Comparison of ENCODE assay signal across 15 cellular contexts in the genomic region with DNA sequence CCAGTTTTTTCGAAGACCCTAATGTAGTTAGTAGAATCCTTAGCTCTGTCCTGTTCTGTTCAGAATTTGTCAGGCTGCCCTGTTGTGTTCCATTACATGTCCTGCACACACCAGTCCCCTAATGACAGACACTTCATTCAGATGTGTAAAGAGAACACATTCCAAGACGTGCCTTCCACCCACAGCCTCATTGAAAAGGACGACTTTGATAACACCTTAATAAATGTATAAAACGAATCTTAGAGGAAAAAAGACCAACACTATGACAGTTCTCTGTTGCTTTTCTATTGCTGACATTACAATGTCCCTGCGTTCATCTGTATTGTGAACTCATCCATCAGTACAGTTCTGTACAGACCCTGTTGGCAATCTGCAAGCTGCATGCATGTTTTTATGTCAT. TPM values are rescaled to one million over a fixed set of nuclear protein-coding genes. Genes with fewer than 3 reads are reported as not detected.
"Had no signal": no experiment of that assay in that cellular context is flagged by ENCODE, and none has a peak within 500 bp of the region (broad histone marks: within the 10 kb centered on the region; RNA-seq: fewer than 3 reads in every experiment).

No MANE protein-coding gene starts in this region.

- H3K27ac ChIP-seq: breast epithelium, transverse colon had no signal

- H3K4me3 Mint-ChIP-seq: activated CD4-positive, alpha-beta T cell treated with anti-CD3 and anti-CD28 coated beads, Interleukin-2, amount 10 ng/mL, durations not matched to agents 7 days and 5 days; stimulated activated memory B cell treated with anti-CD40 and anti-IgM and Interleukin-4, amounts not matched to agents 10 μg/mL and 1 μg/mL and 100 μg/mL, for 72 hours; T-helper 2 cell treated with Interferon-gamma antibody and Interleukin-4, amounts not matched to agents 5 μg/mL and 100 μg/mL, for 36 hours had no signal

- H3K36me3 ChIP-seq: breast epithelium, transverse colon had no signal

- H3K9me3 ChIP-seq: breast epithelium, transverse colon had no signal

- H3K4me1 Mint-ChIP-seq: activated CD4-positive, alpha-beta T cell treated with anti-CD3 and anti-CD28 coated beads, Interleukin-2, amount 10 ng/mL, durations not matched to agents 7 days and 5 days; stimulated activated memory B cell treated with anti-CD40 and anti-IgM and Interleukin-4, amounts not matched to agents 10 μg/mL and 1 μg/mL and 100 μg/mL, for 72 hours had no signal

- H3K4me3 ChIP-seq: breast epithelium, transverse colon had no signal

- H3K27ac Mint-ChIP-seq: activated CD4-positive, alpha-beta T cell treated with anti-CD3 and anti-CD28 coated beads, Interleukin-2, amount 10 ng/mL, durations not matched to agents 7 days and 5 days; stimulated activated memory B cell treated with anti-CD40 and anti-IgM and Interleukin-4, amounts not matched to agents 10 μg/mL and 1 μg/mL and 100 μg/mL, for 72 hours; T-helper 2 cell treated with Interferon-gamma antibody and Interleukin-4, amounts not matched to agents 5 μg/mL and 100 μg/mL, for 36 hours had no signal

- H3K9me3 Mint-ChIP-seq: activated CD4-positive, alpha-beta T cell treated with anti-CD3 and anti-CD28 coated beads, Interleukin-2, amount 10 ng/mL, durations not matched to agents 7 days and 5 days; stimulated activated memory B cell treated with anti-CD40 and anti-IgM and Interleukin-4, amounts not matched to agents 10 μg/mL and 1 μg/mL and 100 μg/mL, for 72 hours; T-helper 2 cell treated with Interferon-gamma antibody and Interleukin-4, amounts not matched to agents 5 μg/mL and 100 μg/mL, for 36 hours had no signal

- H3K4me1 ChIP-seq: breast epithelium had no signal

- DNase-seq: activated CD4-positive, alpha-beta T cell treated with anti-CD3 and anti-CD28 coated beads, Interleukin-2, amount 10 ng/mL, durations not matched to agents 7 days and 5 days; activated CD4-positive, CD25-positive, alpha-beta regulatory T cell; aorta; left ventricle myocardium superior; mesendoderm; posterior cingulate gyrus; transverse colon had no signal

- ATAC-seq: esophagus mucosa; left ventricle myocardium superior; stimulated activated memory B cell treated with anti-CD40 and anti-IgM and Interleukin-4, amounts not matched to agents 10 μg/mL and 1 μg/mL and 100 μg/mL, for 72 hours had no signal

- H3K36me3 Mint-ChIP-seq: stimulated activated memory B cell treated with anti-CD40 and anti-IgM and Interleukin-4, amounts not matched to agents 10 μg/mL and 1 μg/mL and 100 μg/mL, for 72 hours had no signal

RNA-seq across cellular contexts. Expression of a gene that starts 3.5 kb away (rescaled TPM):
- total RNA-seq: activated CD4-positive, alpha-beta T cell treated with anti-CD3 and anti-CD28 coated beads, Interleukin-2, amount 10 ng/mL, durations not matched to agents 7 days and 5 days; breast epithelium; chondrocyte; esophagus mucosa; glomerular endothelial cell; kidney epithelial cell; left ventricle myocardium superior; SK-MEL-5; transverse colon had no signal
- polyA plus RNA-seq: aorta had no signal
